22 cellular contexts compared by ENCODE assay signal in the genomic region with DNA sequence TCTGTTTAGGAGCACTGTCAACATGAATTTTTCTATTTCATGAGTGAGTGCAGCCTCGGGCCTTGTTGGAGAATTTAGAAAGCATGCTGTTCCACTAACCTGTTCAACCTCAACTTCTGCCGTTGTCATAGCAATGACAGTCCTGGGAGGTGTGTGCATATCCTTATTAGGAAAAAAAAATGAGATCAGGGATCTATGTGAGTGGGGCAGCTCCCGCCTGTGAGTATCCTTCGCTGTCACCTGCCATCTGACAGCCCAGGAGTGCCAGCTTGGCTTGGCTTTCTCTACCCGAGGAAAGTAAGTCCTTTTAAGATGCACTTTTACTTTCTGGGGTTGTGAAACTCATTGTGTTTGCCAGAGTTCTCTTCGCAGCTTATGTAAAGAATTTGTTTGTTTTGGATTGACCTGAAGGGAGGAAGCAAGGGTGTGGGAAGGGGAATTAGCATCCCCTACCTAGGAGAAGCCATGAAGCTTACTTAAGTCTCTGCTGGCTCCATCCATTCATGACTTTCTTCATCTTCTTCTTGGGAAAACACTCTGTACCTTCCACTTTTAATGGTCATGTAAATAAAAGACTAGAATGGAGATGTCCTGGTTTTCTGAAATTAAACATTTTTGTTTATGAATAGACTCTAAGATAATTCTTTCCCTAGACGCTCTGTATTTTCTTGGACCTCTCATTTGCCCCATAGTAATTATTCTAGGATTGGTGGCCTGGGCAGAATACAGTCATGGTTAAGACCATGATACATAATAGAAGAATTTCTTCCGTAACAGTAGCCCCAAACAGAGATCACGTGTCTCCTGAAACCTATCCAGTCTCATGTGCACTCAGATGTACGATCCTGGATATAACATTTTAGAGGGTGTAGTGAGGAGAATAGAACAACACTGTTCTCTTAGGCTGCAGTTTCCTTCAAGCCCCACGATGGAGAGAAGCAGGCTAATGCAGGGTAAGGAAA. TPM values are rescaled to one million over a fixed set of nuclear protein-coding genes. Genes with fewer than 3 reads are reported as not detected.
A peak's percentile ranks its signal among the peaks of the same experiment; 100 is the strongest.
DNase-seq lines count a peak whose midpoint lies in the region; ATAC-seq and TF ChIP-seq lines count a peak whose summit lies in the region.
"Had no signal": no experiment of that assay in that cellular context is flagged by ENCODE, and none has a peak within 500 bp of the region (broad histone marks: within the 10 kb centered on the region; RNA-seq: fewer than 3 reads in every experiment).

No MANE protein-coding gene starts in this region.

- 51% methylated on average over 11 of the region's 11 CpGs for WGBS in esophagus muscularis mucosa

- TF ChIP-seq POLR2A in esophagus muscularis mucosa (IDR thresholded peaks at IDR 0.05; ENCODE audit: low read depth), result no peak

- no peaks in the 10 kb centered on the region for H3K27me3 Mint-ChIP-seq in mesothelial cell of epicardium (ENCODE audit: low read depth)
- peaks cover 9% of the 10 kb centered on the region for H3K27me3 Mint-ChIP-seq in activated T-cell treated with anti-CD3 and anti-CD28 coated beads, Interleukin-2, amount 50 U/mL, for 4 hours (ENCODE audit: low read depth)
- H3K27me3 Mint-ChIP-seq: activated CD4-positive, alpha-beta T cell treated with anti-CD3 and anti-CD28 coated beads, Interleukin-2, amount 10 ng/mL, durations not matched to agents 24 days and 14 days had no signal

- H3K4me3 ChIP-seq in BE2C (ENCODE audit: low read depth, low read length) (no peak overlapping the region), esophagus muscularis mucosa (no peak overlapping the region)
- H3K4me3 ChIP-seq: body of pancreas, colonic mucosa, right lobe of liver, suprapubic skin had no signal

- DNase-seq in BE2C, result peak; percentile 36
- DNase-seq in HPDE6-E6E7 (ENCODE audit: extremely low spot score), result peak; percentile 35
- no peak for DNase-seq in esophagus muscularis mucosa (ENCODE audit: extremely low spot score)
- no peak for DNase-seq in mesothelial cell of epicardium (ENCODE audit: low spot score in 2 of 2, unreplicated experiment in 2 of 2)
- no peak for DNase-seq in activated T-cell treated with anti-CD3 and anti-CD28 coated beads, Interleukin-2, amount 50 U/mL, for 4 hours
- no peak for DNase-seq in stimulated activated naive CD8-positive, alpha-beta T cell treated with anti-CD3 and anti-CD28 coated beads, Interleukin-15, Interleukin-2, amounts not matched to agents 100 U/mL and 50 U/mL, for 24 hours
- DNase-seq: activated CD4-positive, alpha-beta T cell treated with anti-CD3 and anti-CD28 coated beads, Interleukin-2, amount 10 ng/mL, durations not matched to agents 24 days and 14 days; body of pancreas; colonic mucosa; glutamatergic neuron; Kasumi-1; left ventricle myocardium superior; NCI-H1092; NCI-H2029 treated with DMSO at 0.1 percent for 48 hours; NCI-H510A; right lobe of liver; T-cell had no signal

- H3K4me3 Mint-ChIP-seq in mesothelial cell of epicardium, result peak overlapping the region; percentile 47
- no peak overlapping the region for H3K4me3 Mint-ChIP-seq in activated T-cell treated with anti-CD3 and anti-CD28 coated beads, Interleukin-2, amount 50 U/mL, for 4 hours
- H3K4me3 Mint-ChIP-seq: activated CD4-positive, alpha-beta T cell treated with anti-CD3 and anti-CD28 coated beads, Interleukin-2, amount 10 ng/mL, durations not matched to agents 24 days and 14 days; CD14-positive monocyte; T-cell had no signal

- intact Hi-C loops in esophagus muscularis mucosa (cut with DNase I), result no loop called here

- peaks cover 13% of the 10 kb centered on the region for H3K36me3 ChIP-seq in BE2C
- H3K36me3 ChIP-seq in esophagus muscularis mucosa, result no peaks in the 10 kb centered on the region
- H3K36me3 ChIP-seq: colonic mucosa, right lobe of liver, suprapubic skin had no signal

- peaks cover 4% of the 10 kb centered on the region for H3K36me3 Mint-ChIP-seq in mesothelial cell of epicardium
- no peaks in the 10 kb centered on the region for H3K36me3 Mint-ChIP-seq in activated T-cell treated with anti-CD3 and anti-CD28 coated beads, Interleukin-2, amount 50 U/mL, for 4 hours (ENCODE audit: insufficient read depth)
- H3K36me3 Mint-ChIP-seq: CD14-positive monocyte, T-cell had no signal

- H3K4me1 ChIP-seq in BE2C (peaks cover 26% of the 10 kb centered on the region), esophagus muscularis mucosa (peaks cover 0 to 20% (median 13%) of the 10 kb centered on the region in 4 donors)
- H3K4me1 ChIP-seq: body of pancreas, colonic mucosa, right lobe of liver, suprapubic skin had no signal

- TF ChIP-seq EP300 in esophagus muscularis mucosa (IDR thresholded peaks at IDR 0.05), result no peak

- peak overlapping the region in 3 of 4 donors; percentile 21 to 49 (median 49) for H3K27ac ChIP-seq in esophagus muscularis mucosa (replicated peaks in 1 of 4)
- H3K27ac ChIP-seq: body of pancreas, colonic mucosa, right lobe of liver, suprapubic skin had no signal

- ATAC-seq in activated T-cell treated with anti-CD3 and anti-CD28 coated beads, Interleukin-2, amount 50 U/mL, for 4 hours, result no peak
- no peak for ATAC-seq in stimulated activated naive CD8-positive, alpha-beta T cell treated with anti-CD3 and anti-CD28 coated beads, Interleukin-15, Interleukin-2, amounts not matched to agents 100 U/mL and 50 U/mL, for 24 hours
- no peak for ATAC-seq in HG02763 (IDR thresholded peaks at IDR 0.05; ENCODE audit: unreplicated experiment)
- ATAC-seq: body of pancreas, left ventricle myocardium superior, right lobe of liver, T-cell had no signal

- TF ChIP-seq CTCF in BE2C (IDR thresholded peaks at IDR 0.05; ENCODE audit: low read depth, low read length), result no peak
- no peak for TF ChIP-seq CTCF in esophagus muscularis mucosa (IDR thresholded peaks at IDR 0.05)
- TF ChIP-seq CTCF in mesothelial cell of epicardium (IDR thresholded peaks at IDR 0.05; ENCODE audit: unreplicated experiment), result no peak

- no peaks in the 10 kb centered on the region for H3K9me3 Mint-ChIP-seq in mesothelial cell of epicardium
- no peaks in the 10 kb centered on the region for H3K9me3 Mint-ChIP-seq in activated T-cell treated with anti-CD3 and anti-CD28 coated beads, Interleukin-2, amount 50 U/mL, for 4 hours
- H3K9me3 Mint-ChIP-seq: activated CD4-positive, alpha-beta T cell treated with anti-CD3 and anti-CD28 coated beads, Interleukin-2, amount 10 ng/mL, durations not matched to agents 24 days and 14 days; T-cell had no signal

- no peaks in the 10 kb centered on the region for H3K27me3 ChIP-seq in BE2C
- no peaks in the 10 kb centered on the region for H3K27me3 ChIP-seq in esophagus muscularis mucosa
- H3K27me3 ChIP-seq: body of pancreas, colonic mucosa, right lobe of liver, suprapubic skin had no signal

- peak overlapping the region; percentile 94 for H3K27ac Mint-ChIP-seq in mesothelial cell of epicardium
- H3K27ac Mint-ChIP-seq: activated CD4-positive, alpha-beta T cell treated with anti-CD3 and anti-CD28 coated beads, Interleukin-2, amount 10 ng/mL, durations not matched to agents 24 days and 14 days; CD14-positive monocyte; T-cell had no signal

- H3K9me3 ChIP-seq in BE2C, result no peaks in the 10 kb centered on the region
- no peaks in the 10 kb centered on the region for H3K9me3 ChIP-seq in esophagus muscularis mucosa
- H3K9me3 ChIP-seq: body of pancreas, colonic mucosa, right lobe of liver, suprapubic skin had no signal

- H3K4me1 Mint-ChIP-seq in mesothelial cell of epicardium, result peaks cover 67% of the 10 kb centered on the region
- no peaks in the 10 kb centered on the region for H3K4me1 Mint-ChIP-seq in activated T-cell treated with anti-CD3 and anti-CD28 coated beads, Interleukin-2, amount 50 U/mL, for 4 hours (ENCODE audit: low read depth)
- H3K4me1 Mint-ChIP-seq: activated CD4-positive, alpha-beta T cell treated with anti-CD3 and anti-CD28 coated beads, Interleukin-2, amount 10 ng/mL, durations not matched to agents 24 days and 14 days; CD14-positive monocyte; T-cell had no signal

RNA-seq across cellular contexts. Expression of a gene that starts 22.0 kb away (rescaled TPM):
- 15.4 TPM for polyA plus RNA-seq in BE2C (2012; ENCODE audit: insufficient read depth, insufficient read length, low read depth)
- total RNA-seq in esophagus muscularis mucosa, result 10 to 100 TPM in 3 of 4 donors, 1 to 10 TPM in 1; 8.8 to 26.6 (median 18.0) TPM
- total RNA-seq in mesothelial cell of epicardium, result 12.1 to 12.7 TPM (median 12.4 TPM) in 3 replicates
- not detected for total RNA-seq in activated T-cell treated with anti-CD3 and anti-CD28 coated beads, Interleukin-2, amount 50 U/mL, for 4 hours
- total RNA-seq: activated CD4-positive, alpha-beta T cell treated with anti-CD3 and anti-CD28 coated beads, Interleukin-2, amount 10 ng/mL, durations not matched to agents 24 days and 14 days; HT1080 had no signal
- polyA plus RNA-seq: AG04450, CD14-positive monocyte had no signal

Comparison
In these comparisons a context has a peak if more than half of its experiments do, and no peak if none do; other contexts are left out.
1. DNase-seq: peak in BE2C (single experiment) and HPDE6-E6E7 (single experiment); none in esophagus muscularis mucosa (single experiment), mesothelial cell of epicardium (0 of 2), activated T-cell treated with anti-CD3 and anti-CD28 coated beads, Interleukin-2, amount 50 U/mL, for 4 hours (single experiment) and stimulated activated naive CD8-positive, alpha-beta T cell treated with anti-CD3 and anti-CD28 coated beads, Interleukin-15, Interleukin-2, amounts not matched to agents 100 U/mL and 50 U/mL, for 24 hours (single experiment).
2. RNA of a gene that starts 22.0 kb away (total RNA-seq): 8.8 to 26.6 TPM in esophagus muscularis mucosa and 12.1 to 12.7 TPM in mesothelial cell of epicardium; not detected in activated T-cell treated with anti-CD3 and anti-CD28 coated beads, Interleukin-2, amount 50 U/mL, for 4 hours; every median in the first group is over 4 times any median in the second.